In genomic region chr7:45982912-45983719, GRCh38 we compare ENCODE assay signal across 18 cellular contexts.
"Had no signal": no experiment of that assay in that cellular context is flagged by ENCODE, and none has a peak within 500 bp of the region (broad histone marks: within the 10 kb centered on the region; RNA-seq: fewer than 3 reads in every experiment).

No MANE protein-coding gene starts in this region.

- H3K4me3 Mint-ChIP-seq: activated CD8-positive, alpha-beta T cell treated with anti-CD3 and anti-CD28 coated beads, Interleukin-2, amount 10 ng/mL, durations not matched to agents 7 days and 5 days; activated naive CD8-positive, alpha-beta T cell treated with anti-CD3 and anti-CD28 coated beads for 36 hours; central memory CD8-positive, alpha-beta T cell; dendritic cell treated with granulocyte-macrophage colony-stimulating factor and Interleukin-4, amounts not matched to agents 40 ng/mL and 50 ng/mL, for 4 days; effector memory CD8-positive, alpha-beta T cell; mesothelial cell of epicardium; stimulated activated memory B cell treated with anti-CD40 and anti-IgM and Interleukin-4, amounts not matched to agents 10 μg/mL and 1 μg/mL and 100 μg/mL, for 72 hours; T-helper 17 cell; WTC11 had no signal

- H3K27ac Mint-ChIP-seq: activated CD8-positive, alpha-beta T cell treated with anti-CD3 and anti-CD28 coated beads, Interleukin-2, amount 10 ng/mL, durations not matched to agents 7 days and 5 days; activated naive CD8-positive, alpha-beta T cell treated with anti-CD3 and anti-CD28 coated beads for 36 hours; dendritic cell treated with granulocyte-macrophage colony-stimulating factor and Interleukin-4, amounts not matched to agents 40 ng/mL and 50 ng/mL, for 4 days; effector memory CD8-positive, alpha-beta T cell; stimulated activated memory B cell treated with anti-CD40 and anti-IgM and Interleukin-4, amounts not matched to agents 10 μg/mL and 1 μg/mL and 100 μg/mL, for 72 hours; T-helper 17 cell; WTC11 had no signal

- H3K4me1 Mint-ChIP-seq: central memory CD8-positive, alpha-beta T cell; stimulated activated memory B cell treated with anti-CD40 and anti-IgM and Interleukin-4, amounts not matched to agents 10 μg/mL and 1 μg/mL and 100 μg/mL, for 72 hours; T-helper 17 cell had no signal

- H3K36me3 ChIP-seq: brain microvascular endothelial cell, lower lobe of right lung, transverse colon had no signal

- H3K36me3 Mint-ChIP-seq: mesothelial cell of epicardium; stimulated activated memory B cell treated with anti-CD40 and anti-IgM and Interleukin-4, amounts not matched to agents 10 μg/mL and 1 μg/mL and 100 μg/mL, for 72 hours had no signal

- H3K4me3 ChIP-seq: lower lobe of right lung, psoas muscle, transverse colon had no signal

- H3K27me3 ChIP-seq: brain microvascular endothelial cell, transverse colon had no signal

- H3K27me3 Mint-ChIP-seq: activated naive CD8-positive, alpha-beta T cell treated with anti-CD3 and anti-CD28 coated beads for 36 hours; central memory CD8-positive, alpha-beta T cell; dendritic cell treated with granulocyte-macrophage colony-stimulating factor and Interleukin-4, amounts not matched to agents 40 ng/mL and 50 ng/mL, for 4 days; T-helper 17 cell had no signal

- H3K27ac ChIP-seq: brain microvascular endothelial cell, epithelial cell of prostate, lower lobe of right lung, psoas muscle, transverse colon had no signal

- DNase-seq: activated CD4-positive, alpha-beta T cell treated with anti-CD3 and anti-CD28 coated beads for 48 hours; activated CD8-positive, alpha-beta T cell treated with anti-CD3 and anti-CD28 coated beads, Interleukin-2, amount 10 ng/mL, durations not matched to agents 7 days and 5 days; activated gamma-delta T cell treated with Interleukin-2 at 50 U/mL for 16 hours; activated naive CD8-positive, alpha-beta T cell treated with anti-CD3 and anti-CD28 coated beads for 36 hours; amygdala; brain microvascular endothelial cell; effector memory CD8-positive, alpha-beta T cell; left colon; lower lobe of right lung; psoas muscle; T-helper 17 cell; transverse colon had no signal

- H3K9me3 Mint-ChIP-seq: activated naive CD8-positive, alpha-beta T cell treated with anti-CD3 and anti-CD28 coated beads for 36 hours; central memory CD8-positive, alpha-beta T cell; dendritic cell treated with granulocyte-macrophage colony-stimulating factor and Interleukin-4, amounts not matched to agents 40 ng/mL and 50 ng/mL, for 4 days had no signal

- ATAC-seq: activated CD8-positive, alpha-beta T cell treated with anti-CD3 and anti-CD28 coated beads, Interleukin-2, amount 10 ng/mL, durations not matched to agents 7 days and 5 days; effector memory CD8-positive, alpha-beta T cell; left colon; lower lobe of right lung; psoas muscle; stimulated activated memory B cell treated with anti-CD40 and anti-IgM and Interleukin-4, amounts not matched to agents 10 μg/mL and 1 μg/mL and 100 μg/mL, for 72 hours; T-helper 17 cell; WTC11 had no signal

- H3K9me3 ChIP-seq: lower lobe of right lung, psoas muscle, transverse colon had no signal
